27 cellular contexts compared by ENCODE assay signal in genomic region chr3:111156506-111156905, GRCh38.
"Had no signal": no experiment of that assay in that cellular context is flagged by ENCODE, and none has a peak within 500 bp of the region (broad histone marks: within the 10 kb centered on the region; RNA-seq: fewer than 3 reads in every experiment).

No MANE protein-coding gene starts in this region.

- H3K4me3 ChIP-seq: adrenal gland, ascending aorta, esophagus muscularis mucosa, pancreas, prostate gland, stomach, thyroid gland, upper lobe of right lung had no signal

- H3K27ac Mint-ChIP-seq: activated naive CD4-positive, alpha-beta T cell treated with anti-CD3 and anti-CD28 coated beads for 36 hours; activated naive CD8-positive, alpha-beta T cell treated with anti-CD3 and anti-CD28 coated beads for 36 hours; activated T-cell treated with anti-CD3 and anti-CD28 coated beads, Interleukin-2, amount 50 U/mL, for 72 hours; naive thymus-derived CD8-positive, alpha-beta T cell; stimulated activated naive B cell treated with anti-CD40 and anti-IgM and Interleukin-4, amounts not matched to agents 10 μg/mL and 1 μg/mL and 100 μg/mL, for 72 hours; T-cell had no signal

- ATAC-seq: activated T-cell treated with anti-CD3 and anti-CD28 coated beads, Interleukin-2, amount 50 U/mL, for 72 hours; left cardiac atrium; naive thymus-derived CD8-positive, alpha-beta T cell; pancreas; stimulated activated naive B cell treated with anti-CD40 and anti-IgM and Interleukin-4, amounts not matched to agents 10 μg/mL and 1 μg/mL and 100 μg/mL, for 72 hours; T-cell; upper lobe of right lung had no signal

- H3K27me3 Mint-ChIP-seq: activated naive CD8-positive, alpha-beta T cell treated with anti-CD3 and anti-CD28 coated beads for 36 hours; central memory CD8-positive, alpha-beta T cell; naive thymus-derived CD8-positive, alpha-beta T cell; stimulated activated naive B cell treated with anti-CD40 and anti-IgM and Interleukin-4, amounts not matched to agents 10 μg/mL and 1 μg/mL and 100 μg/mL, for 72 hours; T-cell had no signal

- H3K4me3 Mint-ChIP-seq: activated naive CD4-positive, alpha-beta T cell treated with anti-CD3 and anti-CD28 coated beads for 36 hours; activated naive CD8-positive, alpha-beta T cell treated with anti-CD3 and anti-CD28 coated beads for 36 hours; activated T-cell treated with anti-CD3 and anti-CD28 coated beads, Interleukin-2, amount 50 U/mL, for 72 hours; central memory CD8-positive, alpha-beta T cell; naive thymus-derived CD8-positive, alpha-beta T cell; neural crest cell; stimulated activated naive B cell treated with anti-CD40 and anti-IgM and Interleukin-4, amounts not matched to agents 10 μg/mL and 1 μg/mL and 100 μg/mL, for 72 hours; T-cell had no signal

- DNase-seq: activated CD4-positive, alpha-beta T cell treated with anti-CD3 and anti-CD28 coated beads for 4 hours; activated CD4-positive, alpha-beta T cell treated with anti-CD3 and anti-CD28 coated beads, Interleukin-2, amount 50 U/mL, for 4 hours; activated naive CD4-positive, alpha-beta T cell treated with anti-CD3 and anti-CD28 coated beads for 36 hours; activated naive CD8-positive, alpha-beta T cell treated with anti-CD3 and anti-CD28 coated beads for 36 hours; activated T-cell treated with anti-CD3 and anti-CD28 coated beads for 4 hours; activated T-cell treated with anti-CD3 and anti-CD28 coated beads, Interleukin-2, amount 50 U/mL, for 72 hours; adrenal gland; dermis blood vessel endothelial cell; effector CD4-positive, alpha-beta T cell; left cardiac atrium; mammary epithelial cell; midbrain; naive thymus-derived CD8-positive, alpha-beta T cell; nucleus accumbens; pancreas; stimulated activated CD4-positive, alpha-beta T cell treated with anti-CD3 and anti-CD28 coated beads, Interleukin-15, amount 100 ng/mL, for 24 hours; stimulated activated CD4-positive, alpha-beta T cell treated with anti-CD3 and anti-CD28 coated beads, Interleukin-2, amount 100 ng/mL, for 24 hours; stimulated activated naive B cell treated with anti-CD40 and anti-IgM and Interleukin-4, amounts not matched to agents 10 μg/mL and 1 μg/mL and 100 μg/mL, for 72 hours; stomach; T-cell; thyroid gland; upper lobe of right lung had no signal

- H3K4me1 Mint-ChIP-seq: central memory CD8-positive, alpha-beta T cell; naive thymus-derived CD8-positive, alpha-beta T cell; neural crest cell; stimulated activated naive B cell treated with anti-CD40 and anti-IgM and Interleukin-4, amounts not matched to agents 10 μg/mL and 1 μg/mL and 100 μg/mL, for 72 hours; T-cell had no signal

- H3K36me3 Mint-ChIP-seq: stimulated activated naive B cell treated with anti-CD40 and anti-IgM and Interleukin-4, amounts not matched to agents 10 μg/mL and 1 μg/mL and 100 μg/mL, for 72 hours had no signal

- H3K9me3 Mint-ChIP-seq: activated naive CD4-positive, alpha-beta T cell treated with anti-CD3 and anti-CD28 coated beads for 36 hours; activated T-cell treated with anti-CD3 and anti-CD28 coated beads, Interleukin-2, amount 50 U/mL, for 72 hours; central memory CD8-positive, alpha-beta T cell; stimulated activated naive B cell treated with anti-CD40 and anti-IgM and Interleukin-4, amounts not matched to agents 10 μg/mL and 1 μg/mL and 100 μg/mL, for 72 hours; T-cell had no signal
